In the genomic region with DNA sequence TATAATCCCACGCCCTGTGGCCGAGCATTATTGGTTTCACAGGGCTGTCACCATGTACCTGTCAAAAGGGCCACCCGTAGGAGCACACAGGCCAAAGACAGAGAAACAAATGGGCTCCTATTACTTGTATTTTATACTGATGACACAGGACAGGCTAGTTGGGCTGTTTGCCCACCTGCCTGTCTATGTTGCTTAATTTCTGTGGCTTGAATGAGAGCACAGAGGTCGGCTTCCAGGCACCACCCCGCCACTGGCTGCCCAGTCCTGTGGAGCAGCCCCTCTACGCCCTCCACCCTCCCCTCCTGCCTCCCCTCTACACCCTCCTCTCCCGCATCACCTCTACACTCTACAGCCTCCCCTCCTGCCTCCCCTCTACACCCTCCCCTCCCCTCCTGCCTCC, we compare ENCODE assay signal across 23 cellular contexts.
"Had no signal": no experiment of that assay in that cellular context is flagged by ENCODE, and none has a peak within 500 bp of the region (broad histone marks: within the 10 kb centered on the region; RNA-seq: fewer than 3 reads in every experiment).

No MANE protein-coding gene starts in this region.

- ATAC-seq: effector memory CD8-positive, alpha-beta T cell; esophagus mucosa; gastrocnemius medialis; heart right ventricle; left cardiac atrium; left lung; left ventricle myocardium superior; lower lobe of right lung; mucosa of descending colon had no signal

- H3K9me3 Mint-ChIP-seq: endodermal cell had no signal

- DNase-seq: colonic mucosa; cortex of kidney; effector CD8-positive, alpha-beta T cell; effector memory CD8-positive, alpha-beta T cell; endodermal cell; erythroblast; esophagus squamous epithelium; foreskin fibroblast; foreskin melanocyte; gastrocnemius medialis; glutamatergic neuron; heart right ventricle; hippocampal formation; left cardiac atrium; left lung; left ventricle myocardium superior; lower lobe of right lung; mesendoderm; midbrain; mucosa of descending colon had no signal

- H3K4me1 ChIP-seq: colonic mucosa, gastrocnemius medialis, heart right ventricle, left lung, lower lobe of right lung had no signal

- H3K27ac Mint-ChIP-seq: dendritic cell treated with granulocyte-macrophage colony-stimulating factor and Interleukin-4, amounts not matched to agents 40 ng/mL and 50 ng/mL, for 4 days; effector memory CD8-positive, alpha-beta T cell; endodermal cell had no signal

- H3K36me3 ChIP-seq: colonic mucosa, gastrocnemius medialis, heart right ventricle, left lung, lower lobe of right lung had no signal

- H3K4me1 Mint-ChIP-seq: endodermal cell had no signal

- H3K27ac ChIP-seq: colonic mucosa, epithelial cell of prostate, esophagus squamous epithelium, gastrocnemius medialis, heart right ventricle, left lung, lower lobe of right lung had no signal

- H3K27me3 ChIP-seq: colonic mucosa, gastrocnemius medialis, heart right ventricle, left lung had no signal

- H3K4me3 Mint-ChIP-seq: dendritic cell treated with granulocyte-macrophage colony-stimulating factor and Interleukin-4, amounts not matched to agents 40 ng/mL and 50 ng/mL, for 4 days; effector memory CD8-positive, alpha-beta T cell; endodermal cell had no signal

- H3K27me3 Mint-ChIP-seq: dendritic cell treated with granulocyte-macrophage colony-stimulating factor and Interleukin-4, amounts not matched to agents 40 ng/mL and 50 ng/mL, for 4 days had no signal

- H3K9me3 ChIP-seq: colonic mucosa, esophagus squamous epithelium, gastrocnemius medialis, heart right ventricle, left lung, lower lobe of right lung, mucosa of descending colon had no signal

- H3K4me3 ChIP-seq: colonic mucosa, esophagus squamous epithelium, gastrocnemius medialis, heart right ventricle, left lung, lower lobe of right lung, mucosa of descending colon had no signal
